In the genomic region with DNA sequence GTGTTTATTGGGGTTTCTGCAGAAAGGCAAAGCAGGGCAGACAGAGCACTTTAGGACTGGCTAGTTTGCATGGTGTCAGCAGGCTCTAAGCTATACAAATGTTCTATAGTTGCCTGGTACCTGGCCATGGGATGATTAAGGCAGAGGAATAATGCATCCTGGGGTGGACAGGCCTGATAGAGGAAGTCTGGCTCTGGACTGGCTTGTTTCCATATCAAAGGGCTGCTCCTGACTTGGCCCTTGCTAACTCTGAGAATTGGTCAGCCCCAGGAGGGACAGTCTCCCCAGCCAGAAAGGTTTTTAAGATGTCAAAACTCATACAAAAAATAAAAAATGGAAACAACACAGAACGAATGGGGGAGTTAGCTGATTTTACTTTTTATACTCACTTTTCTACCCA, we compare ENCODE assay signal across 2 cellular contexts.
TF ChIP-seq lines count a peak whose summit lies in the region.

No MANE protein-coding gene starts in this region.

TF ChIP-seq in GM23338, 12 proteins besides CTCF, POLR2A, EP300 and RAD21:
- TF ChIP-seq, protein P1, sequence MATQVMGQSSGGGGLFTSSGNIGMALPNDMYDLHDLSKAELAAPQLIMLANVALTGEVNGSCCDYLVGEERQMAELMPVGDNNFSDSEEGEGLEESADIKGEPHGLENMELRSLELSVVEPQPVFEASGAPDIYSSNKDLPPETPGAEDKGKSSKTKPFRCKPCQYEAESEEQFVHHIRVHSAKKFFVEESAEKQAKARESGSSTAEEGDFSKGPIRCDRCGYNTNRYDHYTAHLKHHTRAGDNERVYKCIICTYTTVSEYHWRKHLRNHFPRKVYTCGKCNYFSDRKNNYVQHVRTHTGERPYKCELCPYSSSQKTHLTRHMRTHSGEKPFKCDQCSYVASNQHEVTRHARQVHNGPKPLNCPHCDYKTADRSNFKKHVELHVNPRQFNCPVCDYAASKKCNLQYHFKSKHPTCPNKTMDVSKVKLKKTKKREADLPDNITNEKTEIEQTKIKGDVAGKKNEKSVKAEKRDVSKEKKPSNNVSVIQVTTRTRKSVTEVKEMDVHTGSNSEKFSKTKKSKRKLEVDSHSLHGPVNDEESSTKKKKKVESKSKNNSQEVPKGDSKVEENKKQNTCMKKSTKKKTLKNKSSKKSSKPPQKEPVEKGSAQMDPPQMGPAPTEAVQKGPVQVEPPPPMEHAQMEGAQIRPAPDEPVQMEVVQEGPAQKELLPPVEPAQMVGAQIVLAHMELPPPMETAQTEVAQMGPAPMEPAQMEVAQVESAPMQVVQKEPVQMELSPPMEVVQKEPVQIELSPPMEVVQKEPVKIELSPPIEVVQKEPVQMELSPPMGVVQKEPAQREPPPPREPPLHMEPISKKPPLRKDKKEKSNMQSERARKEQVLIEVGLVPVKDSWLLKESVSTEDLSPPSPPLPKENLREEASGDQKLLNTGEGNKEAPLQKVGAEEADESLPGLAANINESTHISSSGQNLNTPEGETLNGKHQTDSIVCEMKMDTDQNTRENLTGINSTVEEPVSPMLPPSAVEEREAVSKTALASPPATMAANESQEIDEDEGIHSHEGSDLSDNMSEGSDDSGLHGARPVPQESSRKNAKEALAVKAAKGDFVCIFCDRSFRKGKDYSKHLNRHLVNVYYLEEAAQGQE (IDR thresholded peaks at IDR 0.05; ENCODE audit: unreplicated experiment) = no peak
- no peak for TF ChIP-seq POLR2AphosphoS5 (IDR thresholded peaks at IDR 0.05; ENCODE audit: low read depth)
- TF ChIP-seq, protein P2, sequence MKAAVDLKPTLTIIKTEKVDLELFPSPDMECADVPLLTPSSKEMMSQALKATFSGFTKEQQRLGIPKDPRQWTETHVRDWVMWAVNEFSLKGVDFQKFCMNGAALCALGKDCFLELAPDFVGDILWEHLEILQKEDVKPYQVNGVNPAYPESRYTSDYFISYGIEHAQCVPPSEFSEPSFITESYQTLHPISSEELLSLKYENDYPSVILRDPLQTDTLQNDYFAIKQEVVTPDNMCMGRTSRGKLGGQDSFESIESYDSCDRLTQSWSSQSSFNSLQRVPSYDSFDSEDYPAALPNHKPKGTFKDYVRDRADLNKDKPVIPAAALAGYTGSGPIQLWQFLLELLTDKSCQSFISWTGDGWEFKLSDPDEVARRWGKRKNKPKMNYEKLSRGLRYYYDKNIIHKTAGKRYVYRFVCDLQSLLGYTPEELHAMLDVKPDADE (IDR thresholded peaks at IDR 0.05) = no peak
- TF ChIP-seq, protein P3, sequence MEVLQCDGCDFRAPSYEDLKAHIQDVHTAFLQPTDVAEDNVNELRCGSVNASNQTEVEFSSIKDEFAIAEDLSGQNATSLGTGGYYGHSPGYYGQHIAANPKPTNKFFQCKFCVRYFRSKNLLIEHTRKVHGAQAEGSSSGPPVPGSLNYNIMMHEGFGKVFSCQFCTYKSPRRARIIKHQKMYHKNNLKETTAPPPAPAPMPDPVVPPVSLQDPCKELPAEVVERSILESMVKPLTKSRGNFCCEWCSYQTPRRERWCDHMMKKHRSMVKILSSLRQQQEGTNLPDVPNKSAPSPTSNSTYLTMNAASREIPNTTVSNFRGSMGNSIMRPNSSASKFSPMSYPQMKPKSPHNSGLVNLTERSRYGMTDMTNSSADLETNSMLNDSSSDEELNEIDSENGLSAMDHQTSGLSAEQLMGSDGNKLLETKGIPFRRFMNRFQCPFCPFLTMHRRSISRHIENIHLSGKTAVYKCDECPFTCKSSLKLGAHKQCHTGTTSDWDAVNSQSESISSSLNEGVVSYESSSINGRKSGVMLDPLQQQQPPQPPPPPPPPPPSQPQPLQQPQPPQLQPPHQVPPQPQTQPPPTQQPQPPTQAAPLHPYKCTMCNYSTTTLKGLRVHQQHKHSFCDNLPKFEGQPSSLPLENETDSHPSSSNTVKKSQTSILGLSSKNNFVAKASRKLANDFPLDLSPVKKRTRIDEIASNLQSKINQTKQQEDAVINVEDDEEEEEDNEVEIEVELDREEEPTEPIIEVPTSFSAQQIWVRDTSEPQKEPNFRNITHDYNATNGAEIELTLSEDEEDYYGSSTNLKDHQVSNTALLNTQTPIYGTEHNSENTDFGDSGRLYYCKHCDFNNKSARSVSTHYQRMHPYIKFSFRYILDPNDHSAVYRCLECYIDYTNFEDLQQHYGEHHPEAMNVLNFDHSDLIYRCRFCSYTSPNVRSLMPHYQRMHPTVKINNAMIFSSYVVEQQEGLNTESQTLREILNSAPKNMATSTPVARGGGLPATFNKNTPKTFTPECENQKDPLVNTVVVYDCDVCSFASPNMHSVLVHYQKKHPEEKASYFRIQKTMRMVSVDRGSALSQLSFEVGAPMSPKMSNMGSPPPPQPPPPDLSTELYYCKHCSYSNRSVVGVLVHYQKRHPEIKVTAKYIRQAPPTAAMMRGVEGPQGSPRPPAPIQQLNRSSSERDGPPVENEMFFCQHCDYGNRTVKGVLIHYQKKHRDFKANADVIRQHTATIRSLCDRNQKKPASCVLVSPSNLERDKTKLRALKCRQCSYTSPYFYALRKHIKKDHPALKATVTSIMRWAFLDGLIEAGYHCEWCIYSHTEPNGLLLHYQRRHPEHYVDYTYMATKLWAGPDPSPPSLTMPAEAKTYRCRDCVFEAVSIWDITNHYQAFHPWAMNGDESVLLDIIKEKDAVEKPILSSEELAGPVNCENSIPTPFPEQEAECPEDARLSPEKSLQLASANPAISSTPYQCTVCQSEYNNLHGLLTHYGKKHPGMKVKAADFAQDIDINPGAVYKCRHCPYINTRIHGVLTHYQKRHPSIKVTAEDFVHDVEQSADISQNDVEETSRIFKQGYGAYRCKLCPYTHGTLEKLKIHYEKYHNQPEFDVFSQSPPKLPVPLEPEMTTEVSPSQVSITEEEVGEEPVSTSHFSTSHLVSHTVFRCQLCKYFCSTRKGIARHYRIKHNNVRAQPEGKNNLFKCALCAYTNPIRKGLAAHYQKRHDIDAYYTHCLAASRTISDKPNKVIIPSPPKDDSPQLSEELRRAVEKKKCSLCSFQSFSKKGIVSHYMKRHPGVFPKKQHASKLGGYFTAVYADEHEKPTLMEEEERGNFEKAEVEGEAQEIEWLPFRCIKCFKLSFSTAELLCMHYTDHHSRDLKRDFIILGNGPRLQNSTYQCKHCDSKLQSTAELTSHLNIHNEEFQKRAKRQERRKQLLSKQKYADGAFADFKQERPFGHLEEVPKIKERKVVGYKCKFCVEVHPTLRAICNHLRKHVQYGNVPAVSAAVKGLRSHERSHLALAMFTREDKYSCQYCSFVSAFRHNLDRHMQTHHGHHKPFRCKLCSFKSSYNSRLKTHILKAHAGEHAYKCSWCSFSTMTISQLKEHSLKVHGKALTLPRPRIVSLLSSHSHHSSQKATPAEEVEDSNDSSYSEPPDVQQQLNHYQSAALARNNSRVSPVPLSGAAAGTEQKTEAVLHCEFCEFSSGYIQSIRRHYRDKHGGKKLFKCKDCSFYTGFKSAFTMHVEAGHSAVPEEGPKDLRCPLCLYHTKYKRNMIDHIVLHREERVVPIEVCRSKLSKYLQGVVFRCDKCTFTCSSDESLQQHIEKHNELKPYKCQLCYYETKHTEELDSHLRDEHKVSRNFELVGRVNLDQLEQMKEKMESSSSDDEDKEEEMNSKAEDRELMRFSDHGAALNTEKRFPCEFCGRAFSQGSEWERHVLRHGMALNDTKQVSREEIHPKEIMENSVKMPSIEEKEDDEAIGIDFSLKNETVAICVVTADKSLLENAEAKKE (CRISPR knock-in tag; IDR thresholded peaks at IDR 0.05) = no peak
- TF ChIP-seq JUNB (IDR thresholded peaks at IDR 0.05; ENCODE audit: unreplicated experiment) = no peak

TF ChIP-seq in WTC11, 78 proteins besides CTCF, POLR2A, EP300 and RAD21 (continued from another document):
- TF ChIP-seq, protein P4, sequence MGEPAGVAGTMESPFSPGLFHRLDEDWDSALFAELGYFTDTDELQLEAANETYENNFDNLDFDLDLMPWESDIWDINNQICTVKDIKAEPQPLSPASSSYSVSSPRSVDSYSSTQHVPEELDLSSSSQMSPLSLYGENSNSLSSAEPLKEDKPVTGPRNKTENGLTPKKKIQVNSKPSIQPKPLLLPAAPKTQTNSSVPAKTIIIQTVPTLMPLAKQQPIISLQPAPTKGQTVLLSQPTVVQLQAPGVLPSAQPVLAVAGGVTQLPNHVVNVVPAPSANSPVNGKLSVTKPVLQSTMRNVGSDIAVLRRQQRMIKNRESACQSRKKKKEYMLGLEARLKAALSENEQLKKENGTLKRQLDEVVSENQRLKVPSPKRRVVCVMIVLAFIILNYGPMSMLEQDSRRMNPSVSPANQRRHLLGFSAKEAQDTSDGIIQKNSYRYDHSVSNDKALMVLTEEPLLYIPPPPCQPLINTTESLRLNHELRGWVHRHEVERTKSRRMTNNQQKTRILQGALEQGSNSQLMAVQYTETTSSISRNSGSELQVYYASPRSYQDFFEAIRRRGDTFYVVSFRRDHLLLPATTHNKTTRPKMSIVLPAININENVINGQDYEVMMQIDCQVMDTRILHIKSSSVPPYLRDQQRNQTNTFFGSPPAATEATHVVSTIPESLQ (CRISPR knock-in tag; IDR thresholded peaks at IDR 0.05) = no peak
- TF ChIP-seq ESRRA (CRISPR knock-in tag; IDR thresholded peaks at IDR 0.05; ENCODE audit: borderline replicate concordance) (no peak), NR3C1 (CRISPR knock-in tag; conservative IDR thresholded peaks at IDR 0.05; ENCODE audit: low read depth) (no peak), ZNF317 (CRISPR knock-in tag; IDR thresholded peaks at IDR 0.05; ENCODE audit: borderline replicate concordance, low read depth) (no peak)
